In genomic region chr21:42627527-42628289, GRCh38 we compare ENCODE assay signal across 21 cellular contexts. TPM values are rescaled to one million over a fixed set of nuclear protein-coding genes. Genes with fewer than 3 reads are reported as not detected.
DNase-seq lines count a peak whose midpoint lies in the region; ATAC-seq and TF ChIP-seq lines count a peak whose summit lies in the region.
"Had no signal": no experiment of that assay in that cellular context is flagged by ENCODE, and none has a peak within 500 bp of the region (broad histone marks: within the 10 kb centered on the region; RNA-seq: fewer than 3 reads in every experiment).

No MANE protein-coding gene starts in this region.

- H3K4me3 ChIP-seq in endodermal cell (ENCODE audit: low read length) (no peak overlapping the region), neural progenitor cell (no peak overlapping the region)
- H3K4me3 ChIP-seq: BLaER1, lung had no signal

- no peak overlapping the region for H2AFZ ChIP-seq in neural progenitor cell (replicated peaks)

- no peaks in the 10 kb centered on the region for H3K9me3 Mint-ChIP-seq in activated naive CD8-positive, alpha-beta T cell treated with anti-CD3 and anti-CD28 coated beads, Interleukin-2, amount 50 U/mL, for 24 hours
- no peaks in the 10 kb centered on the region for H3K9me3 Mint-ChIP-seq in activated naive CD8-positive, alpha-beta T cell treated with anti-CD3 and anti-CD28 coated beads for 36 hours
- H3K9me3 Mint-ChIP-seq in endodermal cell (no peaks in the 10 kb centered on the region), neural progenitor cell (no peaks in the 10 kb centered on the region)
- H3K9me3 Mint-ChIP-seq: activated B cell treated with CpG ODN at 0.5 μM for 24 hours; activated T-cell treated with anti-CD3 and anti-CD28 coated beads, Interleukin-2, amount 50 U/mL, for 24 hours had no signal

- H3K27ac ChIP-seq in endodermal cell (ENCODE audit: low read depth, low read length) (no peak overlapping the region), neural progenitor cell (no peak overlapping the region)
- H3K27ac ChIP-seq: BLaER1, RWPE1 had no signal

- ATAC-seq in activated naive CD8-positive, alpha-beta T cell treated with anti-CD3 and anti-CD28 coated beads, Interleukin-2, amount 50 U/mL, for 24 hours, result no peak
- ATAC-seq in left lobe of liver (no peak), GM19452 (IDR thresholded peaks at IDR 0.05; ENCODE audit: unreplicated experiment) (no peak), HG02884 (IDR thresholded peaks at IDR 0.05; ENCODE audit: unreplicated experiment) (no peak)

- H3K9ac ChIP-seq in endodermal cell (ENCODE audit: extremely low read depth, low read length, poor library complexity, severe bottlenecking), result no peak overlapping the region
- no peak overlapping the region for H3K9ac ChIP-seq in neural progenitor cell
- H3K9ac ChIP-seq: BLaER1 had no signal

- H3K27me3 Mint-ChIP-seq in activated naive CD8-positive, alpha-beta T cell treated with anti-CD3 and anti-CD28 coated beads, Interleukin-2, amount 50 U/mL, for 24 hours, result no peaks in the 10 kb centered on the region
- H3K27me3 Mint-ChIP-seq in activated naive CD8-positive, alpha-beta T cell treated with anti-CD3 and anti-CD28 coated beads for 36 hours, result no peaks in the 10 kb centered on the region
- H3K27me3 Mint-ChIP-seq in endodermal cell (ENCODE audit: insufficient read depth), result peaks cover 21% of the 10 kb centered on the region
- H3K27me3 Mint-ChIP-seq in neural progenitor cell (ENCODE audit: insufficient read depth, low read depth), result peaks cover 5% of the 10 kb centered on the region
- H3K27me3 Mint-ChIP-seq: activated T-cell treated with anti-CD3 and anti-CD28 coated beads, Interleukin-2, amount 50 U/mL, for 24 hours had no signal

- no peaks in the 10 kb centered on the region for H4K20me1 ChIP-seq in neural progenitor cell (ENCODE audit: low read depth)
- H4K20me1 ChIP-seq: BLaER1 had no signal

- no peaks in the 10 kb centered on the region for H3F3A ChIP-seq in neural progenitor cell (ENCODE audit: low read depth)

- H3K36me3 ChIP-seq in endodermal cell (ENCODE audit: control insufficient read depth, insufficient read depth, low read length) (no peaks in the 10 kb centered on the region), neural progenitor cell (no peaks in the 10 kb centered on the region)
- H3K36me3 ChIP-seq: BLaER1 had no signal

- no peak overlapping the region for H3K4me2 ChIP-seq in neural progenitor cell
- H3K4me2 ChIP-seq: BLaER1 had no signal

- H3K79me2 ChIP-seq in neural progenitor cell (ENCODE audit: low read depth), result no peaks in the 10 kb centered on the region

- H3K4me1 ChIP-seq in endodermal cell (ENCODE audit: control insufficient read depth, insufficient read depth, low read length), result peaks cover 4% of the 10 kb centered on the region
- peaks cover 3% of the 10 kb centered on the region for H3K4me1 ChIP-seq in neural progenitor cell

- no peak for DNase-seq in activated naive CD8-positive, alpha-beta T cell treated with anti-CD3 and anti-CD28 coated beads, Interleukin-2, amount 50 U/mL, for 24 hours
- no peak for DNase-seq in activated naive CD8-positive, alpha-beta T cell treated with anti-CD3 and anti-CD28 coated beads for 36 hours
- peak; percentile 20 for DNase-seq in endodermal cell
- peak; percentile 31 for DNase-seq in left lobe of liver (ENCODE audit: low spot score)
- no peak for DNase-seq in neural progenitor cell (ENCODE audit: low spot score)
- no peak for DNase-seq in UCSD-AML1 (lab: John Stamatoyannopoulos, UW; ENCODE audit: unreplicated experiment)
- DNase-seq: activated B cell treated with CpG ODN at 0.5 μM for 24 hours; activated naive CD4-positive, alpha-beta T cell treated with Interleukin-2 at 50 U/mL for 16 hours; activated T-cell treated with anti-CD3 and anti-CD28 coated beads, Interleukin-2, amount 50 U/mL, for 24 hours; amygdala; dermis blood vessel endothelial cell; Karpas-422; MV-4-11; NCI-H187 treated with DMSO at 0.1 percent for 48 hours; retina; T1000 had no signal

- 88 to 92% methylated on average over 14 to 15 of the region's 15 CpGs for WGBS in endodermal cell (ENCODE audit: insufficient coverage in 1 of 2, insufficient read length in 1 of 2), 2 experiments

- TF ChIP-seq CTCF in endodermal cell (conservative IDR thresholded peaks at IDR 0.05) (no peak), neural progenitor cell (IDR thresholded peaks at IDR 0.05) (no peak)

- H3K4me1 Mint-ChIP-seq in activated naive CD8-positive, alpha-beta T cell treated with anti-CD3 and anti-CD28 coated beads, Interleukin-2, amount 50 U/mL, for 24 hours, result peaks cover 2% of the 10 kb centered on the region
- H3K4me1 Mint-ChIP-seq in activated naive CD8-positive, alpha-beta T cell treated with anti-CD3 and anti-CD28 coated beads for 36 hours, result no peaks in the 10 kb centered on the region
- H3K4me1 Mint-ChIP-seq in endodermal cell, result peaks cover 20% of the 10 kb centered on the region
- peaks cover 18% of the 10 kb centered on the region for H3K4me1 Mint-ChIP-seq in neural progenitor cell

- H3K4me3 Mint-ChIP-seq in activated naive CD8-positive, alpha-beta T cell treated with anti-CD3 and anti-CD28 coated beads, Interleukin-2, amount 50 U/mL, for 24 hours, result no peak overlapping the region
- H3K4me3 Mint-ChIP-seq in activated naive CD8-positive, alpha-beta T cell treated with anti-CD3 and anti-CD28 coated beads for 36 hours, result no peak overlapping the region
- H3K4me3 Mint-ChIP-seq in endodermal cell (no peak overlapping the region), neural progenitor cell (no peak overlapping the region)
- H3K4me3 Mint-ChIP-seq: activated B cell treated with CpG ODN at 0.5 μM for 24 hours; activated T-cell treated with anti-CD3 and anti-CD28 coated beads, Interleukin-2, amount 50 U/mL, for 24 hours had no signal

- H3K27ac Mint-ChIP-seq in activated naive CD8-positive, alpha-beta T cell treated with anti-CD3 and anti-CD28 coated beads, Interleukin-2, amount 50 U/mL, for 24 hours, result peak overlapping the region; percentile 25
- H3K27ac Mint-ChIP-seq in activated naive CD8-positive, alpha-beta T cell treated with anti-CD3 and anti-CD28 coated beads for 36 hours, result no peak overlapping the region
- H3K27ac Mint-ChIP-seq in endodermal cell (no peak overlapping the region), neural progenitor cell (no peak overlapping the region)
- H3K27ac Mint-ChIP-seq: activated B cell treated with CpG ODN at 0.5 μM for 24 hours; activated T-cell treated with anti-CD3 and anti-CD28 coated beads, Interleukin-2, amount 50 U/mL, for 24 hours had no signal

- H3K27me3 ChIP-seq in endodermal cell (ENCODE audit: control insufficient read depth, insufficient read depth, low read length, poor library complexity, severe bottlenecking) (peaks cover 18% of the 10 kb centered on the region), neural progenitor cell (no peaks in the 10 kb centered on the region)

- H3K9me3 ChIP-seq in endodermal cell (ENCODE audit: control insufficient read depth, low read length) (no peaks in the 10 kb centered on the region), neural progenitor cell (ENCODE audit: low read depth) (no peaks in the 10 kb centered on the region)
- H3K9me3 ChIP-seq: BLaER1 had no signal

- no peaks in the 10 kb centered on the region for H3K36me3 Mint-ChIP-seq in activated naive CD8-positive, alpha-beta T cell treated with anti-CD3 and anti-CD28 coated beads, Interleukin-2, amount 50 U/mL, for 24 hours (ENCODE audit: low read depth)
- no peaks in the 10 kb centered on the region for H3K36me3 Mint-ChIP-seq in activated naive CD8-positive, alpha-beta T cell treated with anti-CD3 and anti-CD28 coated beads for 36 hours
- no peaks in the 10 kb centered on the region for H3K36me3 Mint-ChIP-seq in endodermal cell (ENCODE audit: low read depth)
- H3K36me3 Mint-ChIP-seq in neural progenitor cell, result no peaks in the 10 kb centered on the region

RNA-seq across cellular contexts. Expression of gene PDE9A, which starts 25.7 kb away (rescaled TPM):
- 1 to 10 TPM; 6.5 to 7.7 TPM for total RNA-seq in activated naive CD8-positive, alpha-beta T cell treated with anti-CD3 and anti-CD28 coated beads for 36 hours
- total RNA-seq in endodermal cell (10 to 100 TPM; 45.9 to 62.4 TPM), left lobe of liver (3.9 TPM), neural progenitor cell (ENCODE audit: low replicate concordance) (40.2 and 41.0 TPM in 2 replicates)
- 36.5 TPM for polyA plus RNA-seq in endodermal cell (2013, experiment 1 of 2)
- polyA plus RNA-seq in endodermal cell (2013, experiment 2 of 2), result 34.3 TPM

Comparison
In these comparisons a context has a peak if more than half of its experiments do, and no peak if none do; other contexts are left out.
1. DNase-seq: peak in endodermal cell (single experiment) and left lobe of liver (single experiment); none in activated naive CD8-positive, alpha-beta T cell treated with anti-CD3 and anti-CD28 coated beads, Interleukin-2, amount 50 U/mL, for 24 hours (single experiment), activated naive CD8-positive, alpha-beta T cell treated with anti-CD3 and anti-CD28 coated beads for 36 hours (single experiment), neural progenitor cell (single experiment) and UCSD-AML1 (single experiment).